35 cellular contexts compared by ENCODE assay signal in the genomic region with DNA sequence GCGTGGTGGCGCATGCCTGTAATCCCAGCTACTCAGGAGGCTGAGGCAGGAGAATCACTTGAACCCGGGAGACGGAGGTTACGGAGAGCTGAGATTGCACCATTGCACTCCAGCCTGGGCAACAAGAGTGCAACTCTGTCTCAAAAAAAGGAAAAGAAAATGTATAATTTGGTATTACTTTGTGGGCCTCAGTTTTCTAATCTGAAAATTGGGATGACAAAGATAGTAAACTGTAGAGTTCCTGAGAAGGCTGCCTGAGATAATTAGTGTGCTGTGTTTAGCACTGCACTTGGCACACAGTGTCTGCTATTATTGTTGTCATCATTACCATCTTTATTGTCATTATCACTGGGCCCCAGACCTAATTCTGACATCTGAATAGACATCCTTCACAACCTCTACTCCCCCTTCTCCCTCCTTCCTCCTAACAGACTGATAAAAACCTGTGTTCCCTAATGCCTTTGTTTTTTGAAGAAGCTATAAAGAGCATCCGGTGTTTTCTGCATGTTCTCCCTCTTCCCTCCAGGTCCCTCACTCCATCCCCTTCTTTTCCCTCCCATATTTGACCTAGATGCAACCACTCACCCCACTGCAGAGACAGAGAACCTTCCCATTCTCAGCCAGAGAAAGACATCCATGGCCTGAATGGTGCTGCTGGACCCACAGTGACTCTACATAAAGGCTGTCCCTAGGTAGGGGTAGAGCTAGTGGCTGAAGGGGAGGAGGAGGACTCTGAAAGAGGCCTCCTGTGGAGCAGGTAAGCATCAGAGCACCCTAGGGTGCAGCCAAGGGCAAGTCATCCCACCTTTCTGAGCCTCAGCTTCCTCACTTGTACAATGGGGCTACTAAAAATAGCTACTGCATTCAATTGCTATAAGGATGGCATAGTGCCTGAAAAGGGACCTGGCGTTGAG.
"Had no signal": no experiment of that assay in that cellular context is flagged by ENCODE, and none has a peak within 500 bp of the region (broad histone marks: within the 10 kb centered on the region; RNA-seq: fewer than 3 reads in every experiment).

No MANE protein-coding gene starts in this region.

- H3K4me3 ChIP-seq: esophagus squamous epithelium, gastroesophageal sphincter had no signal

- FAIRE-seq: astrocyte, bronchial epithelial cell, colon had no signal

- H3K4me3 Mint-ChIP-seq: activated CD4-positive, alpha-beta memory T cell treated with anti-CD3 and anti-CD28 coated beads, Interleukin-2, amount 10 ng/mL, durations not matched to agents 7 days and 5 days; activated CD4-positive, alpha-beta T cell treated with anti-CD3 and anti-CD28 coated beads, Interleukin-2, amount 10 ng/mL, durations not matched to agents 7 days and 5 days; activated naive CD8-positive, alpha-beta T cell; activated T-cell treated with anti-CD3 and anti-CD28 coated beads, Interleukin-2, amount 50 U/mL, for 24 hours; activated T-cell treated with anti-CD3 and anti-CD28 coated beads, Interleukin-2, amount 50 U/mL, for 72 hours; central memory CD8-positive, alpha-beta T cell; effector memory CD8-positive, alpha-beta T cell; T-helper 17 cell; T-helper 2 cell treated with Interferon-gamma antibody and Interleukin-4, amounts not matched to agents 5 μg/mL and 100 μg/mL, for 36 hours had no signal

- H3K27ac ChIP-seq: brain microvascular endothelial cell, esophagus squamous epithelium, gastroesophageal sphincter, WERI-Rb-1 had no signal

- H3K9me3 Mint-ChIP-seq: activated CD4-positive, alpha-beta memory T cell treated with anti-CD3 and anti-CD28 coated beads, Interleukin-2, amount 10 ng/mL, durations not matched to agents 7 days and 5 days; activated CD4-positive, alpha-beta T cell treated with anti-CD3 and anti-CD28 coated beads, Interleukin-2, amount 10 ng/mL, durations not matched to agents 7 days and 5 days; activated T-cell treated with anti-CD3 and anti-CD28 coated beads, Interleukin-2, amount 50 U/mL, for 24 hours; activated T-cell treated with anti-CD3 and anti-CD28 coated beads, Interleukin-2, amount 50 U/mL, for 72 hours; central memory CD8-positive, alpha-beta T cell; effector memory CD8-positive, alpha-beta T cell; T-helper 2 cell treated with Interferon-gamma antibody and Interleukin-4, amounts not matched to agents 5 μg/mL and 100 μg/mL, for 36 hours had no signal

- DNase-seq: activated CD4-positive, alpha-beta memory T cell treated with anti-CD3 and anti-CD28 coated beads, Interleukin-2, amount 10 ng/mL, durations not matched to agents 7 days and 5 days; activated CD4-positive, alpha-beta T cell treated with anti-CD3 and anti-CD28 coated beads for 4 hours; activated CD4-positive, alpha-beta T cell treated with anti-CD3 and anti-CD28 coated beads, Interleukin-2, amount 10 ng/mL, durations not matched to agents 7 days and 5 days; activated CD4-positive, alpha-beta T cell treated with anti-CD3 and anti-CD28 coated beads, Interleukin-2, amount 50 U/mL, for 4 hours; activated CD4-positive, CD25-positive, alpha-beta regulatory T cell; activated CD4-positive, CD25-positive, alpha-beta regulatory T cell treated with anti-CD3 and anti-CD28 coated beads, Interleukin-2, amount 50 U/mL, for 72 hours; activated CD8-positive, alpha-beta memory T cell treated with anti-CD3 and anti-CD28 coated beads, Interleukin-2, amount 50 U/mL, for 48 hours; activated effector memory CD4-positive, alpha-beta T cell treated with Interleukin-2 at 50 U/mL for 16 hours; activated gamma-delta T cell treated with Interleukin-2 at 50 U/mL for 16 hours; activated naive CD4-positive, alpha-beta T cell treated with anti-CD3 and anti-CD28 coated beads, Interleukin-2, amount 50 U/mL, for 16 hours; activated naive CD4-positive, alpha-beta T cell treated with Interleukin-2 at 50 U/mL for 16 hours; activated T-cell treated with anti-CD3 and anti-CD28 coated beads for 4 hours; activated T-cell treated with anti-CD3 and anti-CD28 coated beads, Interleukin-2, amount 50 U/mL, for 24 hours; activated T-cell treated with anti-CD3 and anti-CD28 coated beads, Interleukin-2, amount 50 U/mL, for 72 hours; amniotic stem cell; anterior cingulate cortex; brain microvascular endothelial cell; cortex of kidney; dermis blood vessel endothelial cell; effector CD4-positive, alpha-beta T cell; effector memory CD8-positive, alpha-beta T cell; esophagus squamous epithelium; foreskin melanocyte; head of caudate nucleus; T-helper 1 cell; T-helper 17 cell; T1000; WERI-Rb-1 had no signal

- H3K36me3 ChIP-seq: brain microvascular endothelial cell, esophagus squamous epithelium, gastroesophageal sphincter, WERI-Rb-1 had no signal

- H3K27ac Mint-ChIP-seq: activated CD4-positive, alpha-beta memory T cell treated with anti-CD3 and anti-CD28 coated beads, Interleukin-2, amount 10 ng/mL, durations not matched to agents 7 days and 5 days; activated CD4-positive, alpha-beta T cell treated with anti-CD3 and anti-CD28 coated beads, Interleukin-2, amount 10 ng/mL, durations not matched to agents 7 days and 5 days; activated naive CD8-positive, alpha-beta T cell; activated T-cell treated with anti-CD3 and anti-CD28 coated beads, Interleukin-2, amount 50 U/mL, for 24 hours; activated T-cell treated with anti-CD3 and anti-CD28 coated beads, Interleukin-2, amount 50 U/mL, for 72 hours; effector memory CD8-positive, alpha-beta T cell; T-helper 17 cell; T-helper 2 cell treated with Interferon-gamma antibody and Interleukin-4, amounts not matched to agents 5 μg/mL and 100 μg/mL, for 36 hours had no signal

- H3K9me3 ChIP-seq: esophagus squamous epithelium, gastroesophageal sphincter had no signal

- H3K27me3 ChIP-seq: brain microvascular endothelial cell, esophagus squamous epithelium, gastroesophageal sphincter had no signal

- H3K27me3 Mint-ChIP-seq: activated CD4-positive, alpha-beta memory T cell treated with anti-CD3 and anti-CD28 coated beads, Interleukin-2, amount 10 ng/mL, durations not matched to agents 7 days and 5 days; activated naive CD8-positive, alpha-beta T cell; activated T-cell treated with anti-CD3 and anti-CD28 coated beads, Interleukin-2, amount 50 U/mL, for 24 hours; central memory CD8-positive, alpha-beta T cell; effector memory CD8-positive, alpha-beta T cell had no signal

- ATAC-seq: activated T-cell treated with anti-CD3 and anti-CD28 coated beads, Interleukin-2, amount 50 U/mL, for 72 hours; effector memory CD8-positive, alpha-beta T cell; gastroesophageal sphincter; T-helper 17 cell had no signal
